ENCODE assay signal across 8 cellular contexts in genomic region chr1:21818661-21819060, GRCh38. TPM values are rescaled to one million over a fixed set of nuclear protein-coding genes. Genes with fewer than 3 reads are reported as not detected.
DNase-seq lines count a peak whose midpoint lies in the region; ATAC-seq, FAIRE-seq and TF ChIP-seq lines count a peak whose summit lies in the region.

No MANE protein-coding gene starts in this region.

- 27 to 38% (median 31%) methylated on average over 9 to 10 of the region's 10 CpGs for WGBS in heart left ventricle, 4 donors

- no peaks in the 10 kb centered on the region for H3K9me1 ChIP-seq in endothelial cell of umbilical vein (replicated peaks; ENCODE audit: control insufficient read depth, extremely low read depth, insufficient read depth, low read length)

- no peak overlapping the region for H3K4me2 ChIP-seq in endothelial cell of umbilical vein (ENCODE audit: insufficient read depth, low read length)

- FAIRE-seq in endothelial cell of umbilical vein (lab: Jason Lieb, UNC) = peak; percentile 67

- dilution Hi-C loops in endothelial cell of umbilical vein (cut with MboI; ENCODE audit: extremely low pct_ligation_motif_present, low sequenced_read_pairs) = no loop called here

- peak in 3 of 5 donors; percentile 41 to 62 (median 51) for DNase-seq in heart left ventricle
- no peak for DNase-seq in right atrium auricular region (ENCODE audit: low spot score)
- peak; percentile 15 for DNase-seq in T-helper 2 cell treated with Interferon-gamma antibody and Interleukin-4, amounts not matched to agents 5 μg/mL and 100 μg/mL, for 36 hours (ENCODE audit: low spot score)
- no peak for DNase-seq in endothelial cell of umbilical vein (ENCODE audit: low read depth, low spot score)
- peak; percentile 36 to 45 for DNase-seq in stimulated activated CD4-positive, alpha-beta T cell treated with anti-CD3 and anti-CD28 coated beads, Interleukin-2, amount 100 ng/mL, for 24 hours
- no peak for DNase-seq in coronary artery (ENCODE audit: low spot score)
- no peak for DNase-seq in GOT3 (lab: John Stamatoyannopoulos, UW)

- BruUV-seq in endothelial cell of umbilical vein (replicated peaks; lab: Mats Ljungman, UMichigan) = no TSS peak

- H3K9ac ChIP-seq in endothelial cell of umbilical vein (replicated peaks; ENCODE audit: extremely low read depth, insufficient read depth, low read length) = no peak overlapping the region

- POLR2A ChIA-PET in endothelial cell of umbilical vein (lab: Charles Lee) = no interaction called here

- peaks cover 6% of the 10 kb centered on the region for H3K27me3 Mint-ChIP-seq in T-helper 2 cell treated with Interferon-gamma antibody and Interleukin-4, amounts not matched to agents 5 μg/mL and 100 μg/mL, for 36 hours (ENCODE audit: low read depth)

- H3K79me2 ChIP-seq in endothelial cell of umbilical vein (ENCODE audit: control insufficient read depth, insufficient read depth, low read length) = no peaks in the 10 kb centered on the region

- peak in 3 of 4 donors; percentile 14 to 40 (median 20) for ATAC-seq in heart left ventricle
- ATAC-seq in HG02852 (IDR thresholded peaks at IDR 0.05; ENCODE audit: unreplicated experiment) = no peak

- no peak overlapping the region for H3K4me3 Mint-ChIP-seq in T-helper 2 cell treated with Interferon-gamma antibody and Interleukin-4, amounts not matched to agents 5 μg/mL and 100 μg/mL, for 36 hours

- H3K9me3 Mint-ChIP-seq in T-helper 2 cell treated with Interferon-gamma antibody and Interleukin-4, amounts not matched to agents 5 μg/mL and 100 μg/mL, for 36 hours = no peaks in the 10 kb centered on the region

- TF ChIP-seq POLR2A in heart left ventricle (IDR thresholded peaks at IDR 0.05) = no peak
- TF ChIP-seq POLR2A in endothelial cell of umbilical vein (IDR thresholded peaks at IDR 0.05; ENCODE audit: low read depth, low read length) = peak; percentile 34

- H3K36me3 Mint-ChIP-seq in T-helper 2 cell treated with Interferon-gamma antibody and Interleukin-4, amounts not matched to agents 5 μg/mL and 100 μg/mL, for 36 hours (ENCODE audit: low read depth) = no peaks in the 10 kb centered on the region

- no peaks in the 10 kb centered on the region for H4K20me1 ChIP-seq in endothelial cell of umbilical vein (replicated peaks; ENCODE audit: control insufficient read depth, extremely low read depth, insufficient read depth, low read length)

- H3K9me3 ChIP-seq in heart left ventricle (peaks cover 0 to 2% (median 0%) of the 10 kb centered on the region in 12 donors), right atrium auricular region (no peaks in the 10 kb centered on the region), endothelial cell of umbilical vein (replicated peaks; ENCODE audit: control insufficient read depth, insufficient read depth, low read length) (no peaks in the 10 kb centered on the region)

- no peak overlapping the region for H3K4me3 ChIP-seq in heart left ventricle
- no peak overlapping the region for H3K4me3 ChIP-seq in right atrium auricular region
- no peak overlapping the region for H3K4me3 ChIP-seq in endothelial cell of umbilical vein (replicated peaks in 1 of 3; ENCODE audit: insufficient read depth in 1 of 3, low read depth in 1 of 3, low read length in 3 of 3)
- H3K4me3 ChIP-seq in coronary artery = no peak overlapping the region

- peaks cover 5% of the 10 kb centered on the region for H3K4me1 Mint-ChIP-seq in T-helper 2 cell treated with Interferon-gamma antibody and Interleukin-4, amounts not matched to agents 5 μg/mL and 100 μg/mL, for 36 hours (ENCODE audit: low read depth)

- H3K27ac Mint-ChIP-seq in T-helper 2 cell treated with Interferon-gamma antibody and Interleukin-4, amounts not matched to agents 5 μg/mL and 100 μg/mL, for 36 hours = no peak overlapping the region

- H3K27ac ChIP-seq in heart left ventricle (no peak overlapping the region), right atrium auricular region (peak overlapping the region in 1 of 2 donors; percentile 5), endothelial cell of umbilical vein (ENCODE audit: insufficient read depth, low read depth, low read length) (no peak overlapping the region), coronary artery (no peak overlapping the region)

- TF ChIP-seq CTCF in heart left ventricle (IDR thresholded peaks at IDR 0.05) = no peak
- no peak for TF ChIP-seq CTCF in right atrium auricular region (IDR thresholded peaks at IDR 0.05)
- no peak for TF ChIP-seq CTCF in endothelial cell of umbilical vein (IDR thresholded peaks at IDR 0.05; ENCODE audit: extremely low read depth in 1 of 2, insufficient read depth in 1 of 2, low read depth in 1 of 2, low read length in 2 of 2)
- no peak for TF ChIP-seq CTCF in coronary artery (IDR thresholded peaks at IDR 0.05)

- intact Hi-C loops in heart left ventricle (cut with DNase I) (no loop called here), endothelial cell of umbilical vein (cut with micrococcal nuclease) (loop anchor here (5.0 kb wide), 1 partner anchor 116 kb away; no protein-coding TSS in a partner anchor)

- H3K36me3 ChIP-seq in heart left ventricle (peaks cover 0 to 39% (median 29%) of the 10 kb centered on the region in 9 donors), right atrium auricular region (peaks cover 32% of the 10 kb centered on the region), endothelial cell of umbilical vein (ENCODE audit: control insufficient read depth in 2 of 2, extremely low read depth in 1 of 2, insufficient read depth in 2 of 2, low read length in 2 of 2) (peaks cover 17 to 31% of the 10 kb centered on the region in 2 experiments)

- peaks cover 0 to 9% (median 0%) of the 10 kb centered on the region in 9 donors for H3K27me3 ChIP-seq in heart left ventricle
- H3K27me3 ChIP-seq in right atrium auricular region = no peaks in the 10 kb centered on the region
- H3K27me3 ChIP-seq in endothelial cell of umbilical vein (ENCODE audit: control insufficient read depth in 2 of 2, insufficient read depth in 2 of 2, low read length in 2 of 2) = no peaks in the 10 kb centered on the region

- no peak overlapping the region for H2AFZ ChIP-seq in endothelial cell of umbilical vein (ENCODE audit: low read depth, low read length)

- H3K4me1 ChIP-seq in heart left ventricle (peaks cover 0 to 32% (median 7%) of the 10 kb centered on the region in 12 donors), right atrium auricular region (peaks cover 0 to 12% of the 10 kb centered on the region in 2 donors), endothelial cell of umbilical vein (ENCODE audit: control insufficient read depth, extremely low read depth, insufficient read depth, low read length) (peaks cover 25% of the 10 kb centered on the region)

- CTCF ChIA-PET in endothelial cell of umbilical vein (lab: Charles Lee) = no interaction called here

TF ChIP-seq in endothelial cell of umbilical vein, 7 proteins besides CTCF, POLR2A, EP300 and RAD21:
- TF ChIP-seq POLR2AphosphoS5 (IDR thresholded peaks at IDR 0.05; ENCODE audit: insufficient read depth, low read depth, low read length) (peak; percentile 45), EZH2 (IDR thresholded peaks at IDR 0.05; ENCODE audit: borderline replicate concordance, low read depth, low read length, severe bottlenecking) (no peak), MYC (IDR thresholded peaks at IDR 0.05; ENCODE audit: low read depth, low read length) (no peak), MAX (IDR thresholded peaks at IDR 0.05; ENCODE audit: insufficient read depth, insufficient read length) (no peak)

RNA-seq across cellular contexts. Expression of gene LDLRAD2, which starts 6.6 kb away (rescaled TPM):
- under 1 TPM in 1 of 9 donors, not detected in 8; 0.08 TPM for total RNA-seq in heart left ventricle
- polyA plus RNA-seq in heart left ventricle = 1 to 10 TPM in 1 of 2 donors, under 1 TPM in 1; 0.33 to 4.0 TPM
- total RNA-seq in right atrium auricular region = not detected
- total RNA-seq in endothelial cell of umbilical vein = 0.42 and 0.44 TPM in 2 replicates
- polyA plus RNA-seq in endothelial cell of umbilical vein = not detected in 2 replicates
- polyA plus RNA-seq in endothelial cell of umbilical vein (2011; cell fraction: cytosol; rRNA removed) = 0.01 and 0.04 TPM in 2 replicates
- polyA plus RNA-seq in endothelial cell of umbilical vein (2011; cell fraction: nucleus; rRNA removed) = 0.05 and 0.17 TPM in 2 replicates
- 141 and 334 TPM in 2 replicates for polyA plus RNA-seq in endothelial cell of umbilical vein (2012)
- polyA minus RNA-seq in endothelial cell of umbilical vein = not detected in 2 replicates
- not detected for polyA minus RNA-seq in endothelial cell of umbilical vein (2011; cell fraction: cytosol; rRNA and poly(A)+ RNA removed)
- polyA minus RNA-seq in endothelial cell of umbilical vein (2011; cell fraction: nucleus; rRNA and poly(A)+ RNA removed) = not detected in 2 replicates

RNA-seq across cellular contexts. Expression of gene USP48, which starts 35.7 kb away (rescaled TPM):
- total RNA-seq in heart left ventricle = 10 to 100 TPM; 22.3 to 45.5 (median 39.3) TPM
- polyA plus RNA-seq in heart left ventricle = 10 to 100 TPM; 17.3 to 20.9 TPM
- 10 to 100 TPM; 24.1 to 31.0 TPM for total RNA-seq in right atrium auricular region
- 146 and 149 TPM in 2 replicates for total RNA-seq in endothelial cell of umbilical vein
- polyA plus RNA-seq in endothelial cell of umbilical vein = 18.5 and 27.2 TPM in 2 replicates
- 33.6 and 34.2 TPM in 2 replicates for polyA plus RNA-seq in endothelial cell of umbilical vein (2011; cell fraction: cytosol; rRNA removed)
- 135 and 168 TPM in 2 replicates for polyA plus RNA-seq in endothelial cell of umbilical vein (2011; cell fraction: nucleus; rRNA removed)
- polyA plus RNA-seq in endothelial cell of umbilical vein (2012) = 73.6 and 92.2 TPM in 2 replicates
- 76.2 and 79.0 TPM in 2 replicates for polyA minus RNA-seq in endothelial cell of umbilical vein
- polyA minus RNA-seq in endothelial cell of umbilical vein (2011; cell fraction: cytosol; rRNA and poly(A)+ RNA removed) = 15.6 TPM
- polyA minus RNA-seq in endothelial cell of umbilical vein (2011; cell fraction: nucleus; rRNA and poly(A)+ RNA removed) = 124 and 167 TPM in 2 replicates

Comparison
In these comparisons a context has a peak if more than half of its experiments do, and no peak if none do; other contexts are left out.
1. DNase-seq: peak in heart left ventricle (3 of 5), T-helper 2 cell treated with Interferon-gamma antibody and Interleukin-4, amounts not matched to agents 5 μg/mL and 100 μg/mL, for 36 hours (single experiment) and stimulated activated CD4-positive, alpha-beta T cell treated with anti-CD3 and anti-CD28 coated beads, Interleukin-2, amount 100 ng/mL, for 24 hours (2 of 2); none in right atrium auricular region (single experiment), endothelial cell of umbilical vein (single experiment), coronary artery (single experiment) and GOT3 (single experiment).